In genomic region chr7:135938563-135938962, GRCh38 we compare ENCODE assay signal across 12 cellular contexts. TPM values are rescaled to one million over a fixed set of nuclear protein-coding genes. Genes with fewer than 3 reads are reported as not detected.
DNase-seq lines count a peak whose midpoint lies in the region; ATAC-seq, FAIRE-seq and TF ChIP-seq lines count a peak whose summit lies in the region.
"Had no signal": no experiment of that assay in that cellular context is flagged by ENCODE, and none has a peak within 500 bp of the region (broad histone marks: within the 10 kb centered on the region; RNA-seq: fewer than 3 reads in every experiment).

No MANE protein-coding gene starts in this region.

- intact Hi-C loops in CD4-positive, alpha-beta T cell (cut with DNase I, micrococcal nuclease): no loop called here
- intact Hi-C loops in activated T-helper 1 cell treated with anti-CD3 and anti-CD28 coated beads, Interleukin-12 subunit alpha, Interleukin-12 subunit beta, Interleukin-2, Interleukin-4 antibody, amounts not matched to agents 30 ng/mL and 10 ng/mL and 1 ng/mL, durations not matched to agents 14 hours and 24 hours and 36 hours (cut with micrococcal nuclease): no loop called here

- H3K4me1 Mint-ChIP-seq in CD4-positive, alpha-beta T cell (ENCODE audit: low read depth): peaks cover 90% of the 10 kb centered on the region
- peaks cover 33% of the 10 kb centered on the region for H3K4me1 Mint-ChIP-seq in activated T-helper 1 cell treated with anti-CD3 and anti-CD28 coated beads, Interleukin-12 subunit alpha, Interleukin-12 subunit beta, Interleukin-2, Interleukin-4 antibody, amounts not matched to agents 30 ng/mL and 10 ng/mL and 1 ng/mL, durations not matched to agents 14 hours and 24 hours and 36 hours (ENCODE audit: low read depth)

- peaks cover 41% of the 10 kb centered on the region for H3K36me3 Mint-ChIP-seq in CD4-positive, alpha-beta T cell (ENCODE audit: low read depth)
- H3K36me3 Mint-ChIP-seq in activated T-helper 1 cell treated with anti-CD3 and anti-CD28 coated beads, Interleukin-12 subunit alpha, Interleukin-12 subunit beta, Interleukin-2, Interleukin-4 antibody, amounts not matched to agents 30 ng/mL and 10 ng/mL and 1 ng/mL, durations not matched to agents 14 hours and 24 hours and 36 hours (ENCODE audit: low read depth): peaks cover 2% of the 10 kb centered on the region

- CTCF ChIA-PET in CD4-positive, alpha-beta T cell (lab: Charles Lee): interaction anchor here (0.8 kb wide), 1 partner anchor 12 kb away, joined by 3 read pairs; no protein-coding TSS in a partner anchor

- H3K4me3 Mint-ChIP-seq in CD4-positive, alpha-beta T cell: no peak overlapping the region
- H3K4me3 Mint-ChIP-seq in activated T-helper 1 cell treated with anti-CD3 and anti-CD28 coated beads, Interleukin-12 subunit alpha, Interleukin-12 subunit beta, Interleukin-2, Interleukin-4 antibody, amounts not matched to agents 30 ng/mL and 10 ng/mL and 1 ng/mL, durations not matched to agents 14 hours and 24 hours and 36 hours: no peak overlapping the region

- no peak for FAIRE-seq in HTR-8/SVneo (lab: Jason Lieb, UNC)
- FAIRE-seq: G401.6 had no signal

- no peaks in the 10 kb centered on the region for H3K9me3 ChIP-seq in CD4-positive, alpha-beta T cell (ENCODE audit: control insufficient read depth, low read length)

- H3K9me3 Mint-ChIP-seq in CD4-positive, alpha-beta T cell: no peaks in the 10 kb centered on the region
- H3K9me3 Mint-ChIP-seq in activated T-helper 1 cell treated with anti-CD3 and anti-CD28 coated beads, Interleukin-12 subunit alpha, Interleukin-12 subunit beta, Interleukin-2, Interleukin-4 antibody, amounts not matched to agents 30 ng/mL and 10 ng/mL and 1 ng/mL, durations not matched to agents 14 hours and 24 hours and 36 hours: no peaks in the 10 kb centered on the region
- H3K9me3 Mint-ChIP-seq: activated naive CD4-positive, alpha-beta T cell treated with anti-CD3 and anti-CD28 coated beads, Interleukin-2, amount 50 U/mL, for 72 hours had no signal

- no peak overlapping the region for H3K27ac ChIP-seq in CD4-positive, alpha-beta T cell (ENCODE audit: low read depth, low read length)

- DNase-seq in CD4-positive, alpha-beta T cell: no peak
- DNase-seq in activated T-helper 1 cell treated with anti-CD3 and anti-CD28 coated beads, Interleukin-12 subunit alpha, Interleukin-12 subunit beta, Interleukin-2, Interleukin-4 antibody, amounts not matched to agents 30 ng/mL and 10 ng/mL and 1 ng/mL, durations not matched to agents 14 hours and 24 hours and 36 hours (ENCODE audit: low spot score): no peak
- DNase-seq in OCI-M1 (lab: John Stamatoyannopoulos, UW): no peak
- no peak for DNase-seq in kidney tubule cell (ENCODE audit: low spot score)
- DNase-seq in HTR-8/SVneo (ENCODE audit: insufficient read length, low spot score): no peak
- DNase-seq: effector CD4-positive, alpha-beta T cell had no signal

- POLR2A ChIA-PET in CD4-positive, alpha-beta T cell (lab: Charles Lee): interaction anchor here (0.6 to 0.9 kb wide), 3 partner anchors 12 to 1531 kb away, joined by 3 to 4 read pairs (median 3); no protein-coding TSS in a partner anchor

- no peak for ATAC-seq in CD4-positive, alpha-beta T cell (ENCODE audit: poor library complexity)
- ATAC-seq in GM19025 (IDR thresholded peaks at IDR 0.05; ENCODE audit: low read depth, unreplicated experiment) (peak; percentile 55), HG02610 (IDR thresholded peaks at IDR 0.05; ENCODE audit: unreplicated experiment) (peak; percentile 78), HG03565 (IDR thresholded peaks at IDR 0.05; ENCODE audit: unreplicated experiment) (peak; percentile 60)
- ATAC-seq: activated naive CD4-positive, alpha-beta T cell treated with anti-CD3 and anti-CD28 coated beads, Interleukin-2, amount 50 U/mL, for 72 hours; Panc1 had no signal

- no peak for TF ChIP-seq CTCF in CD4-positive, alpha-beta T cell (IDR thresholded peaks at IDR 0.05)

- H3K27ac Mint-ChIP-seq in CD4-positive, alpha-beta T cell: peak overlapping the region; percentile 68
- no peak overlapping the region for H3K27ac Mint-ChIP-seq in activated T-helper 1 cell treated with anti-CD3 and anti-CD28 coated beads, Interleukin-12 subunit alpha, Interleukin-12 subunit beta, Interleukin-2, Interleukin-4 antibody, amounts not matched to agents 30 ng/mL and 10 ng/mL and 1 ng/mL, durations not matched to agents 14 hours and 24 hours and 36 hours

- H3K27me3 Mint-ChIP-seq in CD4-positive, alpha-beta T cell: no peaks in the 10 kb centered on the region
- H3K27me3 Mint-ChIP-seq in activated T-helper 1 cell treated with anti-CD3 and anti-CD28 coated beads, Interleukin-12 subunit alpha, Interleukin-12 subunit beta, Interleukin-2, Interleukin-4 antibody, amounts not matched to agents 30 ng/mL and 10 ng/mL and 1 ng/mL, durations not matched to agents 14 hours and 24 hours and 36 hours (ENCODE audit: insufficient read depth): no peaks in the 10 kb centered on the region

- no peaks in the 10 kb centered on the region for H3K27me3 ChIP-seq in CD4-positive, alpha-beta T cell (ENCODE audit: control insufficient read depth, insufficient read depth, low read length)

RNA-seq across cellular contexts. Expression of gene MTPN, which starts 38.6 kb away (rescaled TPM):
- total RNA-seq in CD4-positive, alpha-beta T cell: 10 to 100 TPM; 88.4 to 94.0 TPM
- total RNA-seq in activated T-helper 1 cell treated with anti-CD3 and anti-CD28 coated beads, Interleukin-12 subunit alpha, Interleukin-12 subunit beta, Interleukin-2, Interleukin-4 antibody, amounts not matched to agents 30 ng/mL and 10 ng/mL and 1 ng/mL, durations not matched to agents 14 hours and 24 hours and 36 hours: 117 and 119 TPM in 2 replicates
